8 cellular contexts compared by ENCODE assay signal in genomic region chr9:130039504-130040147, GRCh38. TPM values are rescaled to one million over a fixed set of nuclear protein-coding genes. Genes with fewer than 3 reads are reported as not detected.
DNase-seq lines count a peak whose midpoint lies in the region; ATAC-seq and TF ChIP-seq lines count a peak whose summit lies in the region.

No MANE protein-coding gene starts in this region.

- DNase-seq in NCI-H1105 treated with DMSO at 0.1 percent for 48 hours (lab: John Stamatoyannopoulos, UW) (peak; percentile 2), NCI-H1105 (lab: John Stamatoyannopoulos, UW) (no peak), LHCN-M2 (ENCODE audit: low read depth) (peak; percentile 36), WTC11 (ENCODE audit: low spot score) (no peak)
- no peak for DNase-seq in activated CD4-positive, CD25-positive, alpha-beta regulatory T cell treated with anti-CD3 and anti-CD28 coated beads, Interleukin-2, amount 50 U/mL, for 72 hours

- H3K4me3 ChIP-seq in rectal smooth muscle tissue (ENCODE audit: low read length): peak overlapping the region; percentile 39

- POLR2A ChIA-PET in WTC11 (lab: Charles Lee): interaction anchor here (0.7 kb wide), 2 partner anchors 160 to 1463 kb away, joined by 5 read pairs; partner anchors contain the start of gene POMT1

- peaks cover 26% of the 10 kb centered on the region for H3K4me1 ChIP-seq in rectal smooth muscle tissue (ENCODE audit: control insufficient read depth, insufficient read depth, low read length)

- peak overlapping the region in 4 of 5 experiments; percentile 58 to 99 (median 88) for H3K4me3 Mint-ChIP-seq in brain
- H3K4me3 Mint-ChIP-seq in WTC11: no peak overlapping the region

- no peaks in the 10 kb centered on the region for H3K27me3 ChIP-seq in rectal smooth muscle tissue (ENCODE audit: control insufficient read depth, insufficient read depth, low read length)

- H3K36me3 ChIP-seq in rectal smooth muscle tissue (ENCODE audit: control insufficient read depth, insufficient read depth, low read length): no peaks in the 10 kb centered on the region

- TF ChIP-seq CTCF in brain (conservative IDR thresholded peaks at IDR 0.05) (peak; percentile 19 to 20), WTC11 (IDR thresholded peaks at IDR 0.05) (no peak)

- H3K4me1 Mint-ChIP-seq in brain: peaks cover 68% of the 10 kb centered on the region
- H3K4me1 Mint-ChIP-seq in WTC11: peaks cover 30% of the 10 kb centered on the region

- no peak for ATAC-seq in WTC11
- ATAC-seq in GM19397 (IDR thresholded peaks at IDR 0.05; ENCODE audit: unreplicated experiment): no peak

- H3K36me3 Mint-ChIP-seq in brain: peaks cover 14% of the 10 kb centered on the region
- H3K36me3 Mint-ChIP-seq in WTC11: no peaks in the 10 kb centered on the region

- no peak overlapping the region for H3K9ac ChIP-seq in rectal smooth muscle tissue (ENCODE audit: low read length)

- H3K27ac Mint-ChIP-seq in brain: peak overlapping the region in 1 of 5 experiments; percentile 24
- H3K27ac Mint-ChIP-seq in WTC11: no peak overlapping the region

- peak overlapping the region; percentile 60 for H3K27ac ChIP-seq in rectal smooth muscle tissue (ENCODE audit: low read depth, low read length)

- H3K27me3 Mint-ChIP-seq in brain (peaks cover 6% of the 10 kb centered on the region), WTC11 (ENCODE audit: low read depth) (peaks cover 19% of the 10 kb centered on the region)

- CTCF ChIA-PET in WTC11 (lab: Charles Lee): interaction anchor here (0.6 to 1.5 kb wide), 6 partner anchors 10 to 153 kb away, joined by 3 to 5 read pairs (median 3); partner anchors contain the start of gene GPR107

- H3K9me3 Mint-ChIP-seq in brain: peaks cover 0 to 4% (median 0%) of the 10 kb centered on the region in 5 experiments
- no peaks in the 10 kb centered on the region for H3K9me3 Mint-ChIP-seq in WTC11

TF ChIP-seq in WTC11, 78 proteins besides CTCF, POLR2A, EP300 and RAD21 (continues in another document):
- no peak for TF ChIP-seq ZNF263 (CRISPR knock-in tag; IDR thresholded peaks at IDR 0.05; ENCODE audit: low read depth)
- no peak for TF ChIP-seq ZNF281 (CRISPR knock-in tag; IDR thresholded peaks at IDR 0.05)
- no peak for TF ChIP-seq HMGA2 (CRISPR knock-in tag; IDR thresholded peaks at IDR 0.05)
- TF ChIP-seq STAT6 (CRISPR knock-in tag; conservative IDR thresholded peaks at IDR 0.05; ENCODE audit: low read depth): no peak
- no peak for TF ChIP-seq NFE2L1 (CRISPR knock-in tag; IDR thresholded peaks at IDR 0.05)
- no peak for TF ChIP-seq RELA (CRISPR knock-in tag; IDR thresholded peaks at IDR 0.05; ENCODE audit: borderline replicate concordance)
- no peak for TF ChIP-seq ZNF232 (CRISPR knock-in tag; IDR thresholded peaks at IDR 0.05)
- TF ChIP-seq NR1H2 (CRISPR knock-in tag; IDR thresholded peaks at IDR 0.05): no peak
- TF ChIP-seq GRHL2 (CRISPR knock-in tag; IDR thresholded peaks at IDR 0.05; ENCODE audit: insufficient replicate concordance, severe bottlenecking): no peak
- TF ChIP-seq ZMAT4 (CRISPR knock-in tag; IDR thresholded peaks at IDR 0.05): no peak
- TF ChIP-seq AFF4 (CRISPR knock-in tag; IDR thresholded peaks at IDR 0.05; ENCODE audit: borderline replicate concordance): no peak
- no peak for TF ChIP-seq ZNF138 (CRISPR knock-in tag; conservative IDR thresholded peaks at IDR 0.05)
- TF ChIP-seq TEAD4 (CRISPR knock-in tag; IDR thresholded peaks at IDR 0.05): no peak
- TF ChIP-seq ZNF317 (CRISPR knock-in tag; IDR thresholded peaks at IDR 0.05; ENCODE audit: borderline replicate concordance, low read depth): no peak

RNA-seq across cellular contexts. Expression of gene FNBP1, which starts 3.4 kb away (rescaled TPM):
- 11.5 and 16.8 TPM in 2 replicates for total RNA-seq in LHCN-M2 (2014; rRNA removed)
- 11.4 TPM for polyA plus RNA-seq in LHCN-M2 (2012)
- 39.1 TPM for polyA plus RNA-seq in brain (ENCODE audit: insufficient read depth, low read depth, low replicate concordance)
- total RNA-seq in WTC11 (2021): 38.1 to 43.6 TPM (median 38.4 TPM) in 3 replicates

RNA-seq across cellular contexts. Expression of gene GPR107, which starts 14.1 kb away (rescaled TPM):
- total RNA-seq in LHCN-M2 (2014; rRNA removed) (17.7 and 20.3 TPM in 2 replicates), WTC11 (2021) (33.2 to 36.4 TPM (median 34.7 TPM) in 3 replicates)
- polyA plus RNA-seq in LHCN-M2 (2012): 21.3 TPM
- 34.2 TPM for polyA plus RNA-seq in brain (ENCODE audit: insufficient read depth, low read depth, low replicate concordance)

Comparison
In these comparisons a context has a peak if more than half of its experiments do, and no peak if none do; other contexts are left out.
1. DNase-seq: peak in NCI-H1105 treated with DMSO at 0.1 percent for 48 hours (single experiment) and LHCN-M2 (single experiment); none in NCI-H1105 (single experiment), activated CD4-positive, CD25-positive, alpha-beta regulatory T cell treated with anti-CD3 and anti-CD28 coated beads, Interleukin-2, amount 50 U/mL, for 72 hours (single experiment) and WTC11 (single experiment).